Comparison of ENCODE assay signal across 24 cellular contexts in the genomic region with DNA sequence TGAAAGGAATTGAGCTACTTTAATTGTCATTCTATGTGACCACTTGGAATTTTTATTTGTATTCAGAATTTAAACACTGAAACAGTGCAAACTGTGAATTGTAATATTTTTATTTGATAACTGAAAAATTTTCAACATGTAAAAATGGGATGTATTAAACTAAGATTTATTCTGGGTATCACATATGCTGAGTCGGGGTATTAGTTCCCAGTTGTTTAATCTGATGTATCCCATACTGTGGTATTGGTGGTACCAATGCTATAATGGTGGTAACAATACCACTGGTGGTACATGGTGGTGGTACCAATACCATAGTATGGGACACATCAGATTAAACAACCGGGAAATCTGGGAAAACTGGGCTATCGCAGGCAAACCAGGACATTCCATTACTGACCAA.
"Had no signal": no experiment of that assay in that cellular context is flagged by ENCODE, and none has a peak within 500 bp of the region (broad histone marks: within the 10 kb centered on the region; RNA-seq: fewer than 3 reads in every experiment).

No MANE protein-coding gene starts in this region.

- H3K4me3 Mint-ChIP-seq: mesothelial cell of epicardium; naive thymus-derived CD8-positive, alpha-beta T cell had no signal

- H3K27ac Mint-ChIP-seq: mesothelial cell of epicardium had no signal

- H3K27ac ChIP-seq: coronary artery, dorsolateral prefrontal cortex, esophagus squamous epithelium, gastrocnemius medialis, heart right ventricle, left lung, lower lobe of right lung had no signal

- H3K9me3 ChIP-seq: esophagus squamous epithelium, gastrocnemius medialis, heart right ventricle, left lung, lower lobe of right lung, mucosa of descending colon had no signal

- ATAC-seq: gastrocnemius medialis; heart right ventricle; left cardiac atrium; left lung; left ventricle myocardium superior; lower lobe of right lung; mucosa of descending colon; naive thymus-derived CD8-positive, alpha-beta T cell had no signal

- FAIRE-seq: endothelial cell of umbilical vein, islet of Langerhans, keratinocyte had no signal

- H3K27me3 ChIP-seq: dorsolateral prefrontal cortex, esophagus squamous epithelium, gastrocnemius medialis, heart right ventricle, left lung had no signal

- H3K9me3 Mint-ChIP-seq: mesothelial cell of epicardium; naive B cell; naive thymus-derived CD8-positive, alpha-beta T cell had no signal

- DNase-seq: dermis blood vessel endothelial cell; dorsolateral prefrontal cortex; effector CD4-positive, alpha-beta T cell; effector memory CD4-positive, alpha-beta T cell; esophagus squamous epithelium; foreskin fibroblast; foreskin melanocyte; gastrocnemius medialis; glutamatergic neuron; heart right ventricle; hippocampal formation; left cardiac atrium; left lung; left ventricle myocardium superior; lower lobe of right lung; mesenchymal stem cell; mucosa of descending colon; naive B cell; naive thymus-derived CD8-positive, alpha-beta T cell had no signal

- H3K36me3 Mint-ChIP-seq: mesothelial cell of epicardium; naive B cell; naive thymus-derived CD8-positive, alpha-beta T cell had no signal

- H3K4me1 ChIP-seq: lower lobe of right lung had no signal

- H3K4me3 ChIP-seq: coronary artery, dorsolateral prefrontal cortex, esophagus squamous epithelium, gastrocnemius medialis, heart right ventricle, left lung, lower lobe of right lung, mucosa of descending colon had no signal

- H3K4me1 Mint-ChIP-seq: naive B cell; naive thymus-derived CD8-positive, alpha-beta T cell had no signal

- H3K36me3 ChIP-seq: esophagus squamous epithelium, gastrocnemius medialis, heart right ventricle, left lung, lower lobe of right lung had no signal
